ENCODE assay signal across 13 cellular contexts in the genomic region with DNA sequence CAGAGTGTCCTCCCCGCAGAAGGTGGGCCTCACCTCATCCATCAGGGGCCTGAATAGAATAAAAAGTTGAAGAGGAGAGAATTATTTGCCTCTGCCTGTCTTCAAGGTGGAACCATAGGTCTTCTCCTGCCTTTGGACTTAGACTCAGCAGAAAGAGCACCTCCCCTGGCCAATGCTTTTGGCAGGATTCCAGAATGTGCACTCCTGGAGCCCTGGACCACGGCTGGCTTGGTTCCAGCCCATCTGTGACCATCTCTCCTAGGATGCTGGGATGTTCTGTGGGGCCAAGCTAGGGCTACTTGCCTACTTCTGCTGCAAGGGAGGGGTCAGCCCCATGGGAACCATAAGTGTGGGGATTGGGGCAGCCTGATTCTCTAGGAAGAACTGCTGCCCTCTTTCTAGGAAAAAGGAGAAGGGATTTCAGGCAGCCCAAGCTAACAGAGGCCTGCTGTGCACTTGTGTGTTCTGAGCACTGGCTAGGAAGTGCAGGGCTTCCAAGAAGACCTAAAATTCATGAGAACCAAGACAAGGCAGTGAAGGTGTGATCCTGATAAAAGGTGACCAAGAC. TPM values are rescaled to one million over a fixed set of nuclear protein-coding genes. Genes with fewer than 3 reads are reported as not detected.
DNase-seq lines count a peak whose midpoint lies in the region; ATAC-seq and TF ChIP-seq lines count a peak whose summit lies in the region.
"Had no signal": no experiment of that assay in that cellular context is flagged by ENCODE, and none has a peak within 500 bp of the region (broad histone marks: within the 10 kb centered on the region; RNA-seq: fewer than 3 reads in every experiment).

No MANE protein-coding gene starts in this region.

- H3K36me3 ChIP-seq in Peyer's patch: no peaks in the 10 kb centered on the region
- no peaks in the 10 kb centered on the region for H3K36me3 ChIP-seq in suprapubic skin
- H3K36me3 ChIP-seq: ovary had no signal

- H3K9me3 ChIP-seq in Peyer's patch (no peaks in the 10 kb centered on the region), suprapubic skin (peaks cover 4% of the 10 kb centered on the region)
- H3K9me3 ChIP-seq: ovary had no signal

- no peak for TF ChIP-seq POLR2A in Peyer's patch (IDR thresholded peaks at IDR 0.05)
- no peak for TF ChIP-seq POLR2A in suprapubic skin (IDR thresholded peaks at IDR 0.05)

- TF ChIP-seq CTCF in Peyer's patch (IDR thresholded peaks at IDR 0.05) (no peak), suprapubic skin (IDR thresholded peaks at IDR 0.05) (no peak)

- H3K4me1 ChIP-seq in Peyer's patch: peaks cover 0 to 10% (median 0%) of the 10 kb centered on the region in 4 donors
- H3K4me1 ChIP-seq in suprapubic skin: peaks cover 30% of the 10 kb centered on the region

- 50% methylated on average over 2 of the region's 2 CpGs for WGBS in suprapubic skin

- ATAC-seq in GM21717 (IDR thresholded peaks at IDR 0.05; ENCODE audit: unreplicated experiment) (no peak), GM19397 (IDR thresholded peaks at IDR 0.05; ENCODE audit: unreplicated experiment) (no peak)

- peak; percentile 53 for DNase-seq in activated effector memory CD4-positive, alpha-beta T cell treated with anti-CD3 and anti-CD28 coated beads, Interleukin-2, amount 50 U/mL, for 16 hours
- no peak for DNase-seq in activated effector memory CD4-positive, alpha-beta T cell treated with Interleukin-2 at 50 U/mL for 16 hours
- peak in 1 of 3 donors; percentile 47 for DNase-seq in Peyer's patch
- peak; percentile 31 for DNase-seq in left kidney (ENCODE audit: low read depth, low spot score)
- DNase-seq in suprapubic skin (ENCODE audit: low spot score in 2 of 2): peak in 1 of 2 donors; percentile 67
- no peak for DNase-seq in AG20443 (ENCODE audit: low spot score)
- DNase-seq: activated B cell treated with CpG ODN at 0.5 μM for 24 hours; NCI-H1417 treated with DMSO at 0.1 percent for 48 hours; ovary; stimulated activated CD4-positive, alpha-beta T cell treated with anti-CD3 and anti-CD28 coated beads, Interleukin-1b, Interleukin-23, amount 100 ng/mL, for 48 hours; stimulated activated CD8-positive, alpha-beta memory T cell treated with anti-CD3 and anti-CD28 coated beads, Interleukin-4, amount 100 ng/mL, for 48 hours had no signal

- no peak for TF ChIP-seq EP300 in suprapubic skin (IDR thresholded peaks at IDR 0.05)

- peak overlapping the region in 3 of 4 donors; percentile 46 to 82 (median 55) for H3K27ac ChIP-seq in Peyer's patch
- peak overlapping the region; percentile 80 for H3K27ac ChIP-seq in suprapubic skin
- H3K27ac ChIP-seq: ovary had no signal

- peak overlapping the region in 2 of 4 donors; percentile 27 to 36 for H3K4me3 ChIP-seq in Peyer's patch
- H3K4me3 ChIP-seq in suprapubic skin: peak overlapping the region; percentile 28
- H3K4me3 ChIP-seq: ovary had no signal

- H3K27me3 ChIP-seq in Peyer's patch: no peaks in the 10 kb centered on the region
- H3K27me3 ChIP-seq in suprapubic skin: no peaks in the 10 kb centered on the region
- H3K27me3 ChIP-seq: ovary had no signal

RNA-seq across cellular contexts. Expression of gene SHANK2, which starts 32.2 kb away (rescaled TPM):
- total RNA-seq in Peyer's patch (100 to 1,000 TPM in 1 of 4 donors, 10 to 100 TPM in 3; 26.1 to 109 (median 56.6) TPM), suprapubic skin (10 to 100 TPM in 2 of 4 donors, 1 to 10 TPM in 2; 5.9 to 14.0 (median 10.1) TPM)

Comparison
In these comparisons a context has a peak if more than half of its experiments do, and no peak if none do; other contexts are left out.
1. DNase-seq: peak in activated effector memory CD4-positive, alpha-beta T cell treated with anti-CD3 and anti-CD28 coated beads, Interleukin-2, amount 50 U/mL, for 16 hours (single experiment) and left kidney (single experiment); none in activated effector memory CD4-positive, alpha-beta T cell treated with Interleukin-2 at 50 U/mL for 16 hours (single experiment) and AG20443 (single experiment).